ENCODE assay signal across 8 cellular contexts in genomic region chr4:163332526-163333405, GRCh38. TPM values are rescaled to one million over a fixed set of nuclear protein-coding genes. Genes with fewer than 3 reads are reported as not detected.
DNase-seq lines count a peak whose midpoint lies in the region; ATAC-seq lines count a peak whose summit lies in the region.

Gene NPY1R, minus strand, starts transcription at chr4:163332596. Its CDS starts 6,042 bp downstream, at chr4:163326554.

- no peaks in the 10 kb centered on the region for H3K36me3 ChIP-seq in HUES48 (ENCODE audit: control insufficient read depth, insufficient read depth, low read length)
- H3K36me3 ChIP-seq in iPS-15b (ENCODE audit: control insufficient read depth, insufficient read depth, low read length): no peaks in the 10 kb centered on the region

- H3K4me1 ChIP-seq in HUES48 (ENCODE audit: control insufficient read depth, insufficient read depth, low read length) (0 out of 2 replicates have a peak, but pooled peaks cover 4% of the 10 kb centered on the region), iPS-15b (ENCODE audit: control insufficient read depth, insufficient read depth, low read length) (no peaks in the 10 kb centered on the region)

- peak; percentile 74 for DNase-seq in EL
- peak; percentile 7 for DNase-seq in SIG-M5 (lab: John Stamatoyannopoulos, UW)
- DNase-seq in T47D (ENCODE audit: low read depth in 1 of 2, low spot score in 1 of 2): peak; percentile 70 to 83
- peak; percentile 74 for DNase-seq in sciatic nerve (ENCODE audit: low spot score)
- DNase-seq in NCI-H1694 (lab: John Stamatoyannopoulos, UW): no peak

- H3K9me3 ChIP-seq in HUES48 (ENCODE audit: control insufficient read depth, insufficient read depth, low read length): no peaks in the 10 kb centered on the region; the same call in 1 of the 2 replicates
- H3K9me3 ChIP-seq in iPS-15b (ENCODE audit: control insufficient read depth, insufficient read depth, low read length): no peaks in the 10 kb centered on the region

- peak within 1 kb of the TSS; percentile 79 for H3K4me3 ChIP-seq in HUES48 (ENCODE audit: low read depth, low read length)
- H3K4me3 ChIP-seq in iPS-15b (ENCODE audit: low read depth, low read length): peak within 1 kb of the TSS; percentile 85

- H3K9ac ChIP-seq in HUES48 (ENCODE audit: low read depth, low read length): peak within 1 kb of the TSS; percentile 82
- peak within 1 kb of the TSS; percentile 63 for H3K9ac ChIP-seq in iPS-15b (ENCODE audit: low read depth, low read length)

- peaks cover 24% of the 10 kb centered on the region for H3K27me3 ChIP-seq in HUES48 (ENCODE audit: control insufficient read depth, insufficient read depth, low read length)
- H3K27me3 ChIP-seq in iPS-15b (ENCODE audit: control insufficient read depth, insufficient read depth, low read length): peaks cover 27% of the 10 kb centered on the region

- no peak within 1 kb of the TSS for H3K27ac ChIP-seq in HUES48 (ENCODE audit: low read depth, low read length)

- in situ Hi-C loops in T47D (cut with HindIII; ENCODE audit: low pct_unique_long_range_greater_than_20kb, low sequenced_read_pairs): no loop called here

- ATAC-seq in GM21576 (IDR thresholded peaks at IDR 0.05; ENCODE audit: unreplicated experiment) (peak; percentile 82), sciatic nerve (peak; percentile 90)

- intact Hi-C loops in sciatic nerve (cut with DNase I): no loop called here

RNA-seq across cellular contexts. Expression of gene NPY1R, which starts in this region (rescaled TPM):
- total RNA-seq in sciatic nerve: 4.3 TPM
